ENCODE assay signal across 1 cellular context in the genomic region with DNA sequence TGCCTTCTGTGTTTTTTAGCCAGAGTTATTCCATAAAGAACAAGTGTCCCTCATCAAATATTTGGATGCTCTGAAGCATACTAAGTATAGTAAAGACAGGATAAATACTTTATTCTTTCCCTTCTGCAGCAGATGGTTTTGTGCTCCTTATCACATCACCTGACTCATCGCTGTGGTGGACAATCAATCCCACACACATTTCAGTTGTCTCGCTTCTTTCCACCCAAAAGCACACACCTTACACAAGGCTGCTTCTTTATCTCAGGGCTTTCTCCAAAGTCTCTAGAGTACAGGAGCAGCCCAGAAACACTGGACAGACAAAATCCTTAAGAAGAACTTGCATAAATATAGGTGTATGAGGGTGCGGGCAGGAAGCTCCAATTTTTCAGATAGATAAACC.
TF ChIP-seq lines count a peak whose summit lies in the region.

No MANE protein-coding gene starts in this region.

TF ChIP-seq in GM23338, 12 proteins besides CTCF, POLR2A, EP300 and RAD21 (continued from another document):
- TF ChIP-seq, protein P1, sequence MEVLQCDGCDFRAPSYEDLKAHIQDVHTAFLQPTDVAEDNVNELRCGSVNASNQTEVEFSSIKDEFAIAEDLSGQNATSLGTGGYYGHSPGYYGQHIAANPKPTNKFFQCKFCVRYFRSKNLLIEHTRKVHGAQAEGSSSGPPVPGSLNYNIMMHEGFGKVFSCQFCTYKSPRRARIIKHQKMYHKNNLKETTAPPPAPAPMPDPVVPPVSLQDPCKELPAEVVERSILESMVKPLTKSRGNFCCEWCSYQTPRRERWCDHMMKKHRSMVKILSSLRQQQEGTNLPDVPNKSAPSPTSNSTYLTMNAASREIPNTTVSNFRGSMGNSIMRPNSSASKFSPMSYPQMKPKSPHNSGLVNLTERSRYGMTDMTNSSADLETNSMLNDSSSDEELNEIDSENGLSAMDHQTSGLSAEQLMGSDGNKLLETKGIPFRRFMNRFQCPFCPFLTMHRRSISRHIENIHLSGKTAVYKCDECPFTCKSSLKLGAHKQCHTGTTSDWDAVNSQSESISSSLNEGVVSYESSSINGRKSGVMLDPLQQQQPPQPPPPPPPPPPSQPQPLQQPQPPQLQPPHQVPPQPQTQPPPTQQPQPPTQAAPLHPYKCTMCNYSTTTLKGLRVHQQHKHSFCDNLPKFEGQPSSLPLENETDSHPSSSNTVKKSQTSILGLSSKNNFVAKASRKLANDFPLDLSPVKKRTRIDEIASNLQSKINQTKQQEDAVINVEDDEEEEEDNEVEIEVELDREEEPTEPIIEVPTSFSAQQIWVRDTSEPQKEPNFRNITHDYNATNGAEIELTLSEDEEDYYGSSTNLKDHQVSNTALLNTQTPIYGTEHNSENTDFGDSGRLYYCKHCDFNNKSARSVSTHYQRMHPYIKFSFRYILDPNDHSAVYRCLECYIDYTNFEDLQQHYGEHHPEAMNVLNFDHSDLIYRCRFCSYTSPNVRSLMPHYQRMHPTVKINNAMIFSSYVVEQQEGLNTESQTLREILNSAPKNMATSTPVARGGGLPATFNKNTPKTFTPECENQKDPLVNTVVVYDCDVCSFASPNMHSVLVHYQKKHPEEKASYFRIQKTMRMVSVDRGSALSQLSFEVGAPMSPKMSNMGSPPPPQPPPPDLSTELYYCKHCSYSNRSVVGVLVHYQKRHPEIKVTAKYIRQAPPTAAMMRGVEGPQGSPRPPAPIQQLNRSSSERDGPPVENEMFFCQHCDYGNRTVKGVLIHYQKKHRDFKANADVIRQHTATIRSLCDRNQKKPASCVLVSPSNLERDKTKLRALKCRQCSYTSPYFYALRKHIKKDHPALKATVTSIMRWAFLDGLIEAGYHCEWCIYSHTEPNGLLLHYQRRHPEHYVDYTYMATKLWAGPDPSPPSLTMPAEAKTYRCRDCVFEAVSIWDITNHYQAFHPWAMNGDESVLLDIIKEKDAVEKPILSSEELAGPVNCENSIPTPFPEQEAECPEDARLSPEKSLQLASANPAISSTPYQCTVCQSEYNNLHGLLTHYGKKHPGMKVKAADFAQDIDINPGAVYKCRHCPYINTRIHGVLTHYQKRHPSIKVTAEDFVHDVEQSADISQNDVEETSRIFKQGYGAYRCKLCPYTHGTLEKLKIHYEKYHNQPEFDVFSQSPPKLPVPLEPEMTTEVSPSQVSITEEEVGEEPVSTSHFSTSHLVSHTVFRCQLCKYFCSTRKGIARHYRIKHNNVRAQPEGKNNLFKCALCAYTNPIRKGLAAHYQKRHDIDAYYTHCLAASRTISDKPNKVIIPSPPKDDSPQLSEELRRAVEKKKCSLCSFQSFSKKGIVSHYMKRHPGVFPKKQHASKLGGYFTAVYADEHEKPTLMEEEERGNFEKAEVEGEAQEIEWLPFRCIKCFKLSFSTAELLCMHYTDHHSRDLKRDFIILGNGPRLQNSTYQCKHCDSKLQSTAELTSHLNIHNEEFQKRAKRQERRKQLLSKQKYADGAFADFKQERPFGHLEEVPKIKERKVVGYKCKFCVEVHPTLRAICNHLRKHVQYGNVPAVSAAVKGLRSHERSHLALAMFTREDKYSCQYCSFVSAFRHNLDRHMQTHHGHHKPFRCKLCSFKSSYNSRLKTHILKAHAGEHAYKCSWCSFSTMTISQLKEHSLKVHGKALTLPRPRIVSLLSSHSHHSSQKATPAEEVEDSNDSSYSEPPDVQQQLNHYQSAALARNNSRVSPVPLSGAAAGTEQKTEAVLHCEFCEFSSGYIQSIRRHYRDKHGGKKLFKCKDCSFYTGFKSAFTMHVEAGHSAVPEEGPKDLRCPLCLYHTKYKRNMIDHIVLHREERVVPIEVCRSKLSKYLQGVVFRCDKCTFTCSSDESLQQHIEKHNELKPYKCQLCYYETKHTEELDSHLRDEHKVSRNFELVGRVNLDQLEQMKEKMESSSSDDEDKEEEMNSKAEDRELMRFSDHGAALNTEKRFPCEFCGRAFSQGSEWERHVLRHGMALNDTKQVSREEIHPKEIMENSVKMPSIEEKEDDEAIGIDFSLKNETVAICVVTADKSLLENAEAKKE (CRISPR knock-in tag; IDR thresholded peaks at IDR 0.05) = no peak
- no peak for TF ChIP-seq ZNF114 (CRISPR knock-in tag; IDR thresholded peaks at IDR 0.05)
- no peak for TF ChIP-seq NANOG (IDR thresholded peaks at IDR 0.05; ENCODE audit: borderline replicate concordance)
- TF ChIP-seq POLR2AphosphoS5 (IDR thresholded peaks at IDR 0.05; ENCODE audit: low read depth) = no peak
- no peak for TF ChIP-seq CREB1 (CRISPR knock-in tag; IDR thresholded peaks at IDR 0.05; ENCODE audit: low read depth)
- TF ChIP-seq EZH2phosphoT487 (IDR thresholded peaks at IDR 0.05; ENCODE audit: unreplicated experiment) = no peak
- TF ChIP-seq ZNF331 (CRISPR knock-in tag; IDR thresholded peaks at IDR 0.05; ENCODE audit: low read depth) = no peak
